ENCODE assay signal across 9 cellular contexts in genomic region chr9:133137451-133138231, GRCh38. TPM values are rescaled to one million over a fixed set of nuclear protein-coding genes. Genes with fewer than 3 reads are reported as not detected.
DNase-seq lines count a peak whose midpoint lies in the region; ATAC-seq and TF ChIP-seq lines count a peak whose summit lies in the region.
"Had no signal": no experiment of that assay in that cellular context is flagged by ENCODE, and none has a peak within 500 bp of the region (broad histone marks: within the 10 kb centered on the region; RNA-seq: fewer than 3 reads in every experiment).

No MANE protein-coding gene starts in this region.

- no peaks in the 10 kb centered on the region for H3K9me3 Mint-ChIP-seq in CD8-positive, alpha-beta T cell
- H3K9me3 Mint-ChIP-seq in progenitor cell of endocrine pancreas (ENCODE audit: low read depth) (no peaks in the 10 kb centered on the region), Caco-2 (ENCODE audit: unreplicated experiment) (no peaks in the 10 kb centered on the region)

- no peaks in the 10 kb centered on the region for H3K27me3 Mint-ChIP-seq in CD8-positive, alpha-beta T cell (ENCODE audit: low read depth)
- H3K27me3 Mint-ChIP-seq in progenitor cell of endocrine pancreas (no peaks in the 10 kb centered on the region), Caco-2 (ENCODE audit: insufficient read depth, unreplicated experiment) (no peaks in the 10 kb centered on the region)

- ATAC-seq in CD8-positive, alpha-beta T cell: no peak
- no peak for ATAC-seq in GM19395 (IDR thresholded peaks at IDR 0.05; ENCODE audit: unreplicated experiment)

- no peak for DNase-seq in CD8-positive, alpha-beta T cell
- DNase-seq in esophagus squamous epithelium (lab: John Stamatoyannopoulos, UW) (no peak), progenitor cell of endocrine pancreas (ENCODE audit: low spot score, unreplicated experiment) (no peak), NCI-H1436 (lab: John Stamatoyannopoulos, UW) (no peak), Caco-2 (no peak), NCI-H1092 (lab: John Stamatoyannopoulos, UW) (no peak)
- DNase-seq: NCI-H1417 treated with DMSO at 0.1 percent for 48 hours had no signal

- no peaks in the 10 kb centered on the region for H3K9me3 ChIP-seq in CD8-positive, alpha-beta T cell (ENCODE audit: low read length)
- H3K9me3 ChIP-seq in esophagus squamous epithelium (no peaks in the 10 kb centered on the region), Caco-2 (no peaks in the 10 kb centered on the region)

- WGBS in esophagus squamous epithelium, 2 donors: 45 to 60% methylated on average over 4 to 5 of the region's 16 CpGs

- H3K27ac Mint-ChIP-seq in CD8-positive, alpha-beta T cell: peak overlapping the region; percentile 17
- H3K27ac Mint-ChIP-seq in progenitor cell of endocrine pancreas: peak overlapping the region; percentile 57
- H3K27ac Mint-ChIP-seq in Caco-2 (ENCODE audit: unreplicated experiment): no peak overlapping the region

- peaks cover 61% of the 10 kb centered on the region for H3K4me1 ChIP-seq in CD8-positive, alpha-beta T cell (ENCODE audit: insufficient read depth, low read length)
- peaks cover 68 to 100% (median 79%) of the 10 kb centered on the region in 3 donors for H3K4me1 ChIP-seq in esophagus squamous epithelium
- peaks cover 15% of the 10 kb centered on the region for H3K4me1 ChIP-seq in Caco-2

- intact Hi-C loops in CD8-positive, alpha-beta T cell (cut with DNase I, micrococcal nuclease): no loop called here
- intact Hi-C loops in esophagus squamous epithelium (cut with DNase I) (no loop called here), Caco-2 (cut with micrococcal nuclease; ENCODE audit: unreplicated experiment) (no loop called here)

- no TSS peak for BruUV-seq in Caco-2 (replicated peaks; lab: Mats Ljungman, UMichigan)

- H3K4me1 Mint-ChIP-seq in CD8-positive, alpha-beta T cell (ENCODE audit: low read depth): peaks cover 61% of the 10 kb centered on the region
- peaks cover 14% of the 10 kb centered on the region for H3K4me1 Mint-ChIP-seq in progenitor cell of endocrine pancreas (ENCODE audit: low read depth)
- peaks cover 7% of the 10 kb centered on the region for H3K4me1 Mint-ChIP-seq in Caco-2 (ENCODE audit: low read depth, unreplicated experiment)

- H3K36me3 Mint-ChIP-seq in CD8-positive, alpha-beta T cell: peaks cover 5% of the 10 kb centered on the region
- H3K36me3 Mint-ChIP-seq in progenitor cell of endocrine pancreas (ENCODE audit: insufficient read depth) (no peaks in the 10 kb centered on the region), Caco-2 (ENCODE audit: insufficient read depth, unreplicated experiment) (peaks cover 5% of the 10 kb centered on the region)

- CTCF ChIA-PET in CD8-positive, alpha-beta T cell (lab: Charles Lee): interaction anchor here (1.4 to 7.6 kb wide), 5 partner anchors 8 to 35 kb away, joined by 3 to 130 read pairs (median 9); no protein-coding TSS in a partner anchor
- CTCF ChIA-PET in Caco-2 (lab: Charles Lee): interaction anchor here (0.6 to 0.7 kb wide), 2 partner anchors 10 to 991 kb away, joined by 3 read pairs; no protein-coding TSS in a partner anchor

- POLR2A ChIA-PET in CD8-positive, alpha-beta T cell (lab: Charles Lee): interaction anchor here (1.9 kb wide), 1 partner anchor 12 kb away, joined by 6 read pairs; no protein-coding TSS in a partner anchor
- POLR2A ChIA-PET in Caco-2 (lab: Charles Lee): no interaction called here

- no peak for TF ChIP-seq CTCF in CD8-positive, alpha-beta T cell (IDR thresholded peaks at IDR 0.05)
- TF ChIP-seq CTCF in VCaP (conservative IDR thresholded peaks at IDR 0.05): no peak
- no peak for TF ChIP-seq CTCF in esophagus squamous epithelium (IDR thresholded peaks at IDR 0.05)
- TF ChIP-seq CTCF in progenitor cell of endocrine pancreas (IDR thresholded peaks at IDR 0.05; ENCODE audit: unreplicated experiment): no peak
- TF ChIP-seq CTCF in Caco-2 (IDR thresholded peaks at IDR 0.05; ENCODE audit: insufficient read depth in 1 of 2, low read depth in 1 of 2, low read length in 1 of 2, severe bottlenecking in 1 of 2, unreplicated experiment in 1 of 2): no peak

- no peak overlapping the region for H3K4me3 Mint-ChIP-seq in CD8-positive, alpha-beta T cell
- H3K4me3 Mint-ChIP-seq in progenitor cell of endocrine pancreas (ENCODE audit: low read depth): no peak overlapping the region
- H3K4me3 Mint-ChIP-seq in Caco-2 (ENCODE audit: unreplicated experiment): no peak overlapping the region

- TF ChIP-seq POLR2A in esophagus squamous epithelium (IDR thresholded peaks at IDR 0.05): no peak

- H3K4me3 ChIP-seq in CD8-positive, alpha-beta T cell (ENCODE audit: low read depth, low read length): no peak overlapping the region
- H3K4me3 ChIP-seq in esophagus squamous epithelium (no peak overlapping the region), Caco-2 (ENCODE audit: low read depth, low read length) (no peak overlapping the region)

- H3K27ac ChIP-seq in CD8-positive, alpha-beta T cell (ENCODE audit: low read depth, low read length): no peak overlapping the region
- H3K27ac ChIP-seq in VCaP (peak overlapping the region; percentile 89; the same call in 1 of the 2 replicates), esophagus squamous epithelium (peak overlapping the region; percentile 95 to 97 (median 96))

- H3K36me3 ChIP-seq in CD8-positive, alpha-beta T cell (ENCODE audit: insufficient read depth, low read length): no peaks in the 10 kb centered on the region
- H3K36me3 ChIP-seq in esophagus squamous epithelium (no peaks in the 10 kb centered on the region), Caco-2 (ENCODE audit: control insufficient read depth, insufficient read depth, low read length) (no peaks in the 10 kb centered on the region; the same call in 1 of the 2 replicates)

- no peaks in the 10 kb centered on the region for H3K27me3 ChIP-seq in CD8-positive, alpha-beta T cell (ENCODE audit: insufficient read depth, low read length)
- H3K27me3 ChIP-seq in esophagus squamous epithelium (no peaks in the 10 kb centered on the region), Caco-2 (replicated peaks; ENCODE audit: control insufficient read depth, insufficient read depth, low read length) (no peaks in the 10 kb centered on the region)

RNA-seq across cellular contexts. Expression of gene RALGDS, which starts 16.6 kb away (rescaled TPM):
- total RNA-seq in CD8-positive, alpha-beta T cell: 100 to 1,000 TPM; 177 to 186 TPM
- total RNA-seq in esophagus squamous epithelium (10 to 100 TPM; 53.4 to 71.1 (median 55.3) TPM), progenitor cell of endocrine pancreas (82.3 and 84.6 TPM in 2 replicates), Caco-2 (2022) (18.7 and 19.7 TPM in 2 replicates)

RNA-seq across cellular contexts. Expression of gene GBGT1, which starts 26.1 kb away (rescaled TPM):
- total RNA-seq in CD8-positive, alpha-beta T cell: under 1 TPM; 0.53 to 0.84 TPM
- 1 to 10 TPM; 3.0 to 8.8 (median 3.8) TPM for total RNA-seq in esophagus squamous epithelium
- 5.2 and 7.3 TPM in 2 replicates for total RNA-seq in progenitor cell of endocrine pancreas
- total RNA-seq in Caco-2 (2022): 0.14 and 0.16 TPM in 2 replicates
